Comparison of ENCODE assay signal across 8 cellular contexts in the genomic region with DNA sequence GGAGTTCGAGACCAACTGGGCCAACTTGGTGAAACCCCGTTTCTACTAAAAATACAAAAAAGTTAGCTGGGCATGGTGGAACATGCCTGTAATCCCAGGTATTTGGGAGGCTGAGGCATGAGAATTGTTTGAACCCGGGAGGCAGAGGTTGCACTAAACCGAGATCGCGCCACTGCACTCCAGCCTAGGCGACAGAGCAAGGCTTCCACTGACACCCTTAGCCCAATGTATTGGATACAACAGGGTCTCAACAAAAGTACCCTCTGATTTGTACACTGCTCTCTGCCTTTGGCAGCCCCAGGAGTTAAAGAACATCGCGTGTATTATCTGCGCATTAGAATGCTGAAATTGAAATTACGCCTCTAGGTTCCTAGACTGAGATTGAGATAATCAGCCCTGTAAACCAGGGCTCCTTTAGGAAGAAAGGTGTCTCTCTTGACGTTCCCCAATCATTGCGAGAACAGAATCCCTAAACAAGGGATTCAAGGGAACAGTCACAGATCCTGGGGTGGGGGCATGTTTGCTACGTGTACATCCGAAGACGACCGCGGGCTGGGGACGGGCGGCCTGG. TPM values are rescaled to one million over a fixed set of nuclear protein-coding genes. Genes with fewer than 3 reads are reported as not detected.
A peak's percentile ranks its signal among the peaks of the same experiment; 100 is the strongest.
DNase-seq lines count a peak whose midpoint lies in the region; ATAC-seq and TF ChIP-seq lines count a peak whose summit lies in the region.

No MANE protein-coding gene starts in this region.

- peaks cover 22% of the 10 kb centered on the region for H3K4me1 Mint-ChIP-seq in T-helper 2 cell treated with Interferon-gamma antibody and Interleukin-4, amounts not matched to agents 5 μg/mL and 100 μg/mL, for 36 hours (ENCODE audit: low read depth)
- peaks cover 16 to 33% (median 23%) of the 10 kb centered on the region in 3 donors for H3K4me1 Mint-ChIP-seq in IgD-negative memory B cell

- peaks cover 0 to 5% of the 10 kb centered on the region in 2 donors for H3K36me3 ChIP-seq in muscle layer of duodenum (ENCODE audit: control insufficient read depth in 1 of 2, insufficient read depth in 2 of 2, low read length in 2 of 2)

- no peak for TF ChIP-seq CTCF in choroid plexus epithelial cell (conservative IDR thresholded peaks at IDR 0.05; ENCODE audit: low read depth, low read length)

- no peaks in the 10 kb centered on the region for H3K9me3 ChIP-seq in muscle layer of duodenum (ENCODE audit: control insufficient read depth in 1 of 2, low read length in 2 of 2)

- DNase-seq in T-helper 2 cell treated with Interferon-gamma antibody and Interleukin-4, amounts not matched to agents 5 μg/mL and 100 μg/mL, for 36 hours (ENCODE audit: low spot score), result no peak
- no peak for DNase-seq in T-helper 2 cell
- peak; percentile 44 for DNase-seq in choroid plexus epithelial cell (ENCODE audit: low read depth)
- no peak for DNase-seq in NCI-H1105 treated with DMSO at 0.1 percent for 48 hours (lab: John Stamatoyannopoulos, UW)

- no peaks in the 10 kb centered on the region for H3K9me3 Mint-ChIP-seq in T-helper 2 cell treated with Interferon-gamma antibody and Interleukin-4, amounts not matched to agents 5 μg/mL and 100 μg/mL, for 36 hours
- no peaks in the 10 kb centered on the region for H3K9me3 Mint-ChIP-seq in IgD-negative memory B cell

- no peak for ATAC-seq in HG03025 (IDR thresholded peaks at IDR 0.05; ENCODE audit: low FRiP score, unreplicated experiment)
- no peak for ATAC-seq in GM21737 (IDR thresholded peaks at IDR 0.05; ENCODE audit: unreplicated experiment)

- peaks cover 16% of the 10 kb centered on the region for H3K27me3 Mint-ChIP-seq in T-helper 2 cell treated with Interferon-gamma antibody and Interleukin-4, amounts not matched to agents 5 μg/mL and 100 μg/mL, for 36 hours (ENCODE audit: low read depth)
- peaks cover 1% of the 10 kb centered on the region for H3K27me3 Mint-ChIP-seq in IgD-negative memory B cell

- H3K27ac Mint-ChIP-seq in T-helper 2 cell treated with Interferon-gamma antibody and Interleukin-4, amounts not matched to agents 5 μg/mL and 100 μg/mL, for 36 hours, result peak overlapping the region; percentile 96
- peak overlapping the region; percentile 64 to 90 (median 87) for H3K27ac Mint-ChIP-seq in IgD-negative memory B cell

- H3K4me3 Mint-ChIP-seq in T-helper 2 cell treated with Interferon-gamma antibody and Interleukin-4, amounts not matched to agents 5 μg/mL and 100 μg/mL, for 36 hours, result peak overlapping the region; percentile 92
- peak overlapping the region; percentile 88 to 95 (median 92) for H3K4me3 Mint-ChIP-seq in IgD-negative memory B cell

- peaks cover 4% of the 10 kb centered on the region for H3K36me3 Mint-ChIP-seq in T-helper 2 cell treated with Interferon-gamma antibody and Interleukin-4, amounts not matched to agents 5 μg/mL and 100 μg/mL, for 36 hours (ENCODE audit: low read depth)
- H3K36me3 Mint-ChIP-seq in IgD-negative memory B cell, result no peaks in the 10 kb centered on the region

- peaks cover 4 to 18% of the 10 kb centered on the region in 2 donors for H3K4me1 ChIP-seq in muscle layer of duodenum (ENCODE audit: control insufficient read depth in 1 of 2, insufficient read depth in 2 of 2, low read length in 2 of 2)

- no peaks in the 10 kb centered on the region for H3K27me3 ChIP-seq in muscle layer of duodenum (ENCODE audit: low read depth, low read length)

- H3K4me3 ChIP-seq in choroid plexus epithelial cell (ENCODE audit: low read depth, low read length) (peak overlapping the region; percentile 86), muscle layer of duodenum (ENCODE audit: low read depth in 1 of 2, low read length in 2 of 2) (peak overlapping the region; percentile 76 to 82)

- H3K27ac ChIP-seq in muscle layer of duodenum (ENCODE audit: low read length), result peak overlapping the region; percentile 74

RNA-seq across cellular contexts. Expression of a gene that starts 21.9 kb away (rescaled TPM):
- 25.3 TPM for polyA plus RNA-seq in IgD-negative memory B cell
